ENCODE assay signal across 32 cellular contexts in genomic region chr20:62659488-62659887, GRCh38. TPM values are rescaled to one million over a fixed set of nuclear protein-coding genes. Genes with fewer than 3 reads are reported as not detected.
"Had no signal": no experiment of that assay in that cellular context is flagged by ENCODE, and none has a peak within 500 bp of the region (broad histone marks: within the 10 kb centered on the region; RNA-seq: fewer than 3 reads in every experiment).

No MANE protein-coding gene starts in this region.

- H3K9me3 ChIP-seq: adrenal gland, body of pancreas, breast epithelium, SJSA1, SK-N-SH had no signal

- DNase-seq: activated B cell treated with CpG ODN at 0.5 μM for 24 hours; activated CD4-positive, alpha-beta memory T cell treated with anti-CD3 and anti-CD28 coated beads for 36 hours; activated CD4-positive, alpha-beta T cell treated with anti-CD3 and anti-CD28 coated beads for 4 hours; activated CD4-positive, alpha-beta T cell treated with anti-CD3 and anti-CD28 coated beads, Interleukin-2, amount 50 U/mL, for 1 hour; activated CD4-positive, CD25-positive, alpha-beta regulatory T cell treated with anti-CD3 and anti-CD28 coated beads, Interleukin-2, amount 50 U/mL, for 72 hours; activated CD8-positive, alpha-beta memory T cell treated with anti-CD3 and anti-CD28 coated beads, Interleukin-2, amount 50 U/mL, for 4 hours; activated gamma-delta T cell treated with Interleukin-2 at 50 U/mL for 16 hours; activated naive CD4-positive, alpha-beta T cell treated with anti-CD3 and anti-CD28 coated beads, Interleukin-2, amount 10 ng/mL, durations not matched to agents 7 days and 5 days; activated naive CD8-positive, alpha-beta T cell treated with anti-CD3 and anti-CD28 coated beads for 36 hours; activated T-cell treated with anti-CD3 and anti-CD28 coated beads for 4 hours; activated T-cell treated with anti-CD3 and anti-CD28 coated beads, Interleukin-2, amount 50 U/mL, for 4 hours; adrenal gland; body of pancreas; Karpas-422; KBM-7; NCI-H1048; NCI-H1105 treated with DMSO at 0.1 percent for 48 hours; NCI-H1436; NCI-H1930; NCI-H2081 treated with DMSO at 0.1 percent for 48 hours; NCI-H226; NCI-H446 treated with DMSO at 0.1 percent for 48 hours; NCI-H69; NCI-H82; SHP77 treated with DMSO at 0.1 percent for 48 hours; SK-N-SH had no signal

- H3K27me3 Mint-ChIP-seq: activated B cell treated with CpG ODN at 0.5 μM for 24 hours; activated CD4-positive, alpha-beta memory T cell treated with anti-CD3 and anti-CD28 coated beads for 36 hours; activated naive CD4-positive, alpha-beta T cell treated with anti-CD3 and anti-CD28 coated beads, Interleukin-2, amount 10 ng/mL, durations not matched to agents 7 days and 5 days; activated naive CD8-positive, alpha-beta T cell treated with anti-CD3 and anti-CD28 coated beads for 36 hours had no signal

- H3K27ac Mint-ChIP-seq: activated B cell treated with CpG ODN at 0.5 μM for 24 hours; activated CD4-positive, alpha-beta memory T cell treated with anti-CD3 and anti-CD28 coated beads for 36 hours; activated naive CD8-positive, alpha-beta T cell treated with anti-CD3 and anti-CD28 coated beads for 36 hours; activated T-helper 1 cell treated with anti-CD3 and anti-CD28 coated beads, Interleukin-12 subunit alpha, Interleukin-12 subunit beta, Interleukin-2, Interleukin-4 antibody, amounts not matched to agents 30 ng/mL and 10 ng/mL and 1 ng/mL, durations not matched to agents 14 hours and 24 hours and 36 hours; T-helper 1 cell treated with Interleukin-12 subunit alpha and Interleukin-12 subunit beta and Interleukin-4 antibody, amounts not matched to agents 30 μg/mL and 1 μg/mL, for 36 hours had no signal

- H3K27me3 ChIP-seq: adrenal gland, body of pancreas, breast epithelium, SJSA1 had no signal

- H3K27ac ChIP-seq: adrenal gland, body of pancreas, breast epithelium, SJSA1 had no signal

- ATAC-seq: activated T-cell treated with anti-CD3 and anti-CD28 coated beads, Interleukin-2, amount 50 U/mL, for 4 hours; body of pancreas; Panc1 had no signal

- H3K4me3 ChIP-seq: adrenal gland, body of pancreas, breast epithelium, SJSA1 had no signal

- H3K9me3 Mint-ChIP-seq: activated B cell treated with CpG ODN at 0.5 μM for 24 hours; activated CD4-positive, alpha-beta memory T cell treated with anti-CD3 and anti-CD28 coated beads for 36 hours; activated naive CD4-positive, alpha-beta T cell treated with anti-CD3 and anti-CD28 coated beads, Interleukin-2, amount 10 ng/mL, durations not matched to agents 7 days and 5 days; activated naive CD8-positive, alpha-beta T cell treated with anti-CD3 and anti-CD28 coated beads for 36 hours; activated T-cell treated with anti-CD3 and anti-CD28 coated beads, Interleukin-2, amount 50 U/mL, for 4 hours; activated T-helper 1 cell treated with anti-CD3 and anti-CD28 coated beads, Interleukin-12 subunit alpha, Interleukin-12 subunit beta, Interleukin-2, Interleukin-4 antibody, amounts not matched to agents 30 ng/mL and 10 ng/mL and 1 ng/mL, durations not matched to agents 14 hours and 24 hours and 36 hours; T-helper 1 cell treated with Interleukin-12 subunit alpha and Interleukin-12 subunit beta and Interleukin-4 antibody, amounts not matched to agents 30 μg/mL and 1 μg/mL, for 36 hours; T-helper 2 cell treated with Interferon-gamma antibody and Interleukin-4, amounts not matched to agents 5 μg/mL and 100 μg/mL, for 36 hours had no signal

- H3K4me3 Mint-ChIP-seq: activated B cell treated with CpG ODN at 0.5 μM for 24 hours; activated CD4-positive, alpha-beta memory T cell treated with anti-CD3 and anti-CD28 coated beads for 36 hours; activated naive CD4-positive, alpha-beta T cell treated with anti-CD3 and anti-CD28 coated beads, Interleukin-2, amount 10 ng/mL, durations not matched to agents 7 days and 5 days; activated naive CD8-positive, alpha-beta T cell treated with anti-CD3 and anti-CD28 coated beads for 36 hours; activated T-cell treated with anti-CD3 and anti-CD28 coated beads, Interleukin-2, amount 50 U/mL, for 4 hours; activated T-helper 1 cell treated with anti-CD3 and anti-CD28 coated beads, Interleukin-12 subunit alpha, Interleukin-12 subunit beta, Interleukin-2, Interleukin-4 antibody, amounts not matched to agents 30 ng/mL and 10 ng/mL and 1 ng/mL, durations not matched to agents 14 hours and 24 hours and 36 hours; T-helper 1 cell treated with Interleukin-12 subunit alpha and Interleukin-12 subunit beta and Interleukin-4 antibody, amounts not matched to agents 30 μg/mL and 1 μg/mL, for 36 hours; T-helper 2 cell treated with Interferon-gamma antibody and Interleukin-4, amounts not matched to agents 5 μg/mL and 100 μg/mL, for 36 hours had no signal

- H3K36me3 Mint-ChIP-seq: activated naive CD8-positive, alpha-beta T cell treated with anti-CD3 and anti-CD28 coated beads for 36 hours had no signal

- H3K4me1 Mint-ChIP-seq: activated naive CD4-positive, alpha-beta T cell treated with anti-CD3 and anti-CD28 coated beads, Interleukin-2, amount 10 ng/mL, durations not matched to agents 7 days and 5 days; activated naive CD8-positive, alpha-beta T cell treated with anti-CD3 and anti-CD28 coated beads for 36 hours had no signal

- H3K36me3 ChIP-seq: adrenal gland, breast epithelium had no signal

RNA-seq across cellular contexts. Expression of gene NTSR1, which starts 49.1 kb away (rescaled TPM):
- total RNA-seq: activated B cell treated with CpG ODN at 0.5 μM for 24 hours; activated CD4-positive, alpha-beta memory T cell treated with anti-CD3 and anti-CD28 coated beads for 36 hours; activated naive CD8-positive, alpha-beta T cell treated with anti-CD3 and anti-CD28 coated beads for 36 hours; activated T-helper 1 cell treated with anti-CD3 and anti-CD28 coated beads, Interleukin-12 subunit alpha, Interleukin-12 subunit beta, Interleukin-2, Interleukin-4 antibody, amounts not matched to agents 30 ng/mL and 10 ng/mL and 1 ng/mL, durations not matched to agents 14 hours and 24 hours and 36 hours; body of pancreas; SJSA1 had no signal
